ENCODE assay signal across 14 cellular contexts in genomic region chr16:87074635-87075318, GRCh38.
DNase-seq lines count a peak whose midpoint lies in the region; ATAC-seq, FAIRE-seq and TF ChIP-seq lines count a peak whose summit lies in the region.
"Had no signal": no experiment of that assay in that cellular context is flagged by ENCODE, and none has a peak within 500 bp of the region (broad histone marks: within the 10 kb centered on the region; RNA-seq: fewer than 3 reads in every experiment).

No MANE protein-coding gene starts in this region.

- no peak for TF ChIP-seq CTCF in GM13976 (IDR thresholded peaks at IDR 0.05; ENCODE audit: borderline replicate concordance, control extremely low read depth, extremely low read depth, insufficient read depth, missing control alignments)
- no peak for TF ChIP-seq CTCF in MM.1S (IDR thresholded peaks at IDR 0.05; ENCODE audit: low read length)

- no peaks in the 10 kb centered on the region for H3K4me1 ChIP-seq in MM.1S (ENCODE audit: low read length)
- H3K4me1 ChIP-seq: BE2C, pancreas had no signal

- FAIRE-seq in frontal cortex (lab: Jason Lieb, UNC) = no peak

- no peaks in the 10 kb centered on the region for H3K9me2 ChIP-seq in MM.1S (replicated peaks; ENCODE audit: insufficient read depth, low read length)

- no peaks in the 10 kb centered on the region for H3K36me3 ChIP-seq in MM.1S (replicated peaks; ENCODE audit: insufficient read depth, low read length)
- H3K36me3 ChIP-seq: BE2C, pancreas had no signal

- H3K79me2 ChIP-seq in MM.1S (ENCODE audit: low read length) = no peaks in the 10 kb centered on the region

- H3K27ac ChIP-seq in MM.1S (ENCODE audit: low read length) = no peak overlapping the region
- H3K27ac ChIP-seq: pancreas had no signal

- in situ Hi-C loops in GM13976 (cut with MboI; ENCODE audit: low sequenced_read_pairs, unreplicated experiment) = no loop called here

- no peaks in the 10 kb centered on the region for H4K20me1 ChIP-seq in MM.1S (ENCODE audit: insufficient read depth, low read length)

- no peak overlapping the region for H3K4me3 ChIP-seq in MM.1S (ENCODE audit: low read length)
- H3K4me3 ChIP-seq: pancreas had no signal

- no peak overlapping the region for H3K9ac ChIP-seq in MM.1S (ENCODE audit: low read length)

- no peak overlapping the region for H2AFZ ChIP-seq in MM.1S (ENCODE audit: low read length)

- no peaks in the 10 kb centered on the region for H3K9me3 ChIP-seq in MM.1S (replicated peaks; ENCODE audit: insufficient read depth, low read length)
- H3K9me3 ChIP-seq: BE2C, pancreas had no signal

- DNase-seq in GM13976 (ENCODE audit: low spot score) (peak; percentile 55), MM.1S (peak; percentile 26), kidney tubule cell (ENCODE audit: low spot score) (peak; percentile 8), frontal cortex (ENCODE audit: low spot score in 2 of 2) (no peak), MV-4-11 (lab: John Stamatoyannopoulos, UW) (no peak), AML-193 (lab: John Stamatoyannopoulos, UW) (no peak)
- DNase-seq: activated T-cell treated with anti-CD3 and anti-CD28 coated beads for 4 hours, aorta, BE2C, NCI-H2107 had no signal

- H3K27me3 ChIP-seq in MM.1S (replicated peaks; ENCODE audit: insufficient read depth, low read length) = peaks cover 18% of the 10 kb centered on the region
- H3K27me3 ChIP-seq: pancreas had no signal

- ATAC-seq in GM21526 (IDR thresholded peaks at IDR 0.05; ENCODE audit: low FRiP score, unreplicated experiment) = peak; percentile 86
- ATAC-seq in GM18861 (IDR thresholded peaks at IDR 0.05; ENCODE audit: unreplicated experiment) = no peak
- ATAC-seq: pancreas, Right ventricle myocardium inferior had no signal

- H3F3A ChIP-seq in MM.1S (ENCODE audit: insufficient read depth, low read length) = no peaks in the 10 kb centered on the region

- H3K4me2 ChIP-seq in MM.1S (ENCODE audit: low read depth, low read length) = peak overlapping the region; percentile 12; the same call in 1 of the 2 replicates

Comparison
In these comparisons a context has a peak if more than half of its experiments do, and no peak if none do; other contexts are left out.
1. DNase-seq: peak in GM13976 (single experiment), MM.1S (single experiment) and kidney tubule cell (single experiment); none in frontal cortex (0 of 2), MV-4-11 (single experiment) and AML-193 (0 of 2).